Comparison of ENCODE assay signal across 8 cellular contexts in the genomic region with DNA sequence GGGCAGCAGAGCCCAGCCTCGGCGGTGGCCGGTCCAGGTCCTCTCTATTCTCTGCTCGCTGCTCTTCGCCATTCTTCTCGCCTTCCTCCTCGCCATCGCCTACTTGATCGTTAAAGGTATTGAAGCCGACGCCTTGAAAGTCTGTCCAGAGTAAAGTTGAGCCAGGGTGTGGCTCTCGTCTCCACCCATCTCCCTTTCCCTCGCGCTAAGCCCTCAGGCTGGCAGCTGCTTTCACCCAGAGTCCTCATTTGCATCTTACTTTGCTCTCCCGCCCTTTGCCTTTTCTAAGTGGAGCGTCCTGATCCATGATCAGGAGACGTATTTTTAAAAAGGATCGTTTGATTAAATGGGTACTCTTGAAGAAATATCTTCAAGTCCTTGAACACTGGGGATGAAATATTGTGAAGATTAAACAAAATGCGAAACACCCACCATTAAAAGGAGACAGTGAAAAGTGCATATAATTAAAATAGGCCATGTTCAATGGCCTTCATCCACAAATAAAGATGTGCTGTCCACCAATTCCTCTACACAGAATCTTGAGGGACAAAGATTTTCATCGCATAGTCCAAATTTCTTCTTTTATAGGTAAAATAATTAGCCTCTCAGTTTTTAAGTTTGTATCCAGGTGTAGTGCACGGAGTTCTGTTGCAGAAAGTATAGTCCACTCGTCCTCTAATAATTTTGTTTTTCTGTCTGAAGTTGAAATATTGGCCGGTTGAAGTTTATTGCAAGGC. TPM values are rescaled to one million over a fixed set of nuclear protein-coding genes. Genes with fewer than 3 reads are reported as not detected.
DNase-seq lines count a peak whose midpoint lies in the region; ATAC-seq and TF ChIP-seq lines count a peak whose summit lies in the region.

No MANE protein-coding gene starts in this region.

- CTCF ChIA-PET in OCI-LY7 (lab: Charles Lee; ENCODE audit: unreplicated experiment): no interaction called here
- CTCF ChIA-PET in mammary epithelial cell (lab: Charles Lee; ENCODE audit: low non-redundant PET): no interaction called here

- H4K20me1 ChIP-seq in GM23248 (ENCODE audit: insufficient read depth) (0 out of 2 replicates have a peak, but pooled peaks cover 3% of the 10 kb centered on the region), OCI-LY7 (ENCODE audit: insufficient read depth, low read length) (peaks cover 63% of the 10 kb centered on the region), mammary epithelial cell (ENCODE audit: insufficient read depth, low read length) (peaks cover 2% of the 10 kb centered on the region)

- dilution Hi-C loops in mammary epithelial cell (cut with HindIII; ENCODE audit: low sequenced_read_pairs): no loop called here

- DNase-seq in activated T-cell treated with anti-CD3 and anti-CD28 coated beads, Interleukin-2, amount 50 U/mL, for 24 hours: no peak
- DNase-seq in activated T-cell treated with anti-CD3 and anti-CD28 coated beads, Interleukin-2, amount 50 U/mL, for 1 hour: no peak
- DNase-seq in GM23248 (peak; percentile 64), OCI-LY7 (ENCODE audit: low spot score) (peak; percentile 81), mammary epithelial cell (peak; percentile 83), left colon (peak in 1 of 2 donors; percentile 85)

- H3K4me1 ChIP-seq in GM23248 (ENCODE audit: insufficient read depth) (peaks cover 22% of the 10 kb centered on the region), OCI-LY7 (ENCODE audit: insufficient read depth, low read length, poor library complexity, severe bottlenecking) (peaks cover 38% of the 10 kb centered on the region), mammary epithelial cell (ENCODE audit: insufficient read depth, low read length) (peaks cover 14% of the 10 kb centered on the region), thymus (ENCODE audit: control insufficient read depth, insufficient read depth, low read length) (peaks cover 17% of the 10 kb centered on the region)

- ATAC-seq in left colon: peak; percentile 65

- TSS peak; percentile 71 for BruUV-seq in OCI-LY7 (replicated peaks; lab: Mats Ljungman, UMichigan)
- TSS peak; percentile 79 for BruUV-seq in mammary epithelial cell (replicated peaks; lab: Mats Ljungman, UMichigan)

- H3F3A ChIP-seq in GM23248 (ENCODE audit: insufficient read depth): peaks cover 7% of the 10 kb centered on the region; the same call in 1 of the 2 replicates

- H3K79me2 ChIP-seq in GM23248 (ENCODE audit: insufficient read depth) (peaks cover 85% of the 10 kb centered on the region), OCI-LY7 (ENCODE audit: insufficient read depth, low read depth, low read length) (peaks cover 85% of the 10 kb centered on the region), mammary epithelial cell (ENCODE audit: insufficient read depth, low read length) (peaks cover 78% of the 10 kb centered on the region)

- no peaks in the 10 kb centered on the region for H3K27me3 ChIP-seq in GM23248 (replicated peaks; ENCODE audit: insufficient read depth)
- no peaks in the 10 kb centered on the region for H3K27me3 ChIP-seq in mammary epithelial cell (ENCODE audit: insufficient read depth, low read length)
- H3K27me3 ChIP-seq in thymus (ENCODE audit: control insufficient read depth, insufficient read depth): no peaks in the 10 kb centered on the region

- H3K36me3 ChIP-seq in GM23248 (ENCODE audit: low read depth): peaks cover 13% of the 10 kb centered on the region; the same call in 1 of the 2 replicates
- peaks cover 63% of the 10 kb centered on the region for H3K36me3 ChIP-seq in OCI-LY7 (ENCODE audit: insufficient read depth, low read length)
- H3K36me3 ChIP-seq in mammary epithelial cell (ENCODE audit: insufficient read depth, low read length): peaks cover 3% of the 10 kb centered on the region
- no peaks in the 10 kb centered on the region for H3K36me3 ChIP-seq in thymus (ENCODE audit: control insufficient read depth, insufficient read depth)

- no peaks in the 10 kb centered on the region for H3K9me3 ChIP-seq in GM23248 (ENCODE audit: low read depth)
- no peaks in the 10 kb centered on the region for H3K9me3 ChIP-seq in OCI-LY7 (ENCODE audit: low read length)
- no peaks in the 10 kb centered on the region for H3K9me3 ChIP-seq in mammary epithelial cell (replicated peaks; ENCODE audit: insufficient read depth, low read length)
- no peaks in the 10 kb centered on the region for H3K9me3 ChIP-seq in thymus (ENCODE audit: control insufficient read depth)

- H3K27ac Mint-ChIP-seq in activated T-cell treated with anti-CD3 and anti-CD28 coated beads, Interleukin-2, amount 50 U/mL, for 24 hours: peak overlapping the region; percentile 100
- peak overlapping the region; percentile 91 to 100 (median 99) for H3K27ac Mint-ChIP-seq in IgD-negative memory B cell

- peak overlapping the region; percentile 97 for H3K9ac ChIP-seq in GM23248
- H3K9ac ChIP-seq in mammary epithelial cell (ENCODE audit: insufficient read depth, low read length): peak overlapping the region; percentile 88

- H3K4me2 ChIP-seq in GM23248 (ENCODE audit: unreplicated experiment): peak overlapping the region; percentile 91
- peak overlapping the region; percentile 88 for H3K4me2 ChIP-seq in OCI-LY7 (ENCODE audit: low read length)
- peak overlapping the region; percentile 90 for H3K4me2 ChIP-seq in mammary epithelial cell (ENCODE audit: insufficient read depth, low read depth, low read length)

- H3K4me3 Mint-ChIP-seq in activated T-cell treated with anti-CD3 and anti-CD28 coated beads, Interleukin-2, amount 50 U/mL, for 24 hours: peak overlapping the region; percentile 97
- peak overlapping the region; percentile 98 to 100 (median 100) for H3K4me3 Mint-ChIP-seq in IgD-negative memory B cell

- peak overlapping the region; percentile 97 for H3K4me3 ChIP-seq in GM23248
- H3K4me3 ChIP-seq in OCI-LY7 (ENCODE audit: low read depth, low read length, poor library complexity, severe bottlenecking): peak overlapping the region; percentile 76
- H3K4me3 ChIP-seq in mammary epithelial cell (replicated peaks in 1 of 3; ENCODE audit: insufficient read depth in 1 of 3, low read depth in 2 of 3, low read length in 3 of 3): peak overlapping the region; percentile 89 to 97 (median 91)
- peak overlapping the region; percentile 98 for H3K4me3 ChIP-seq in thymus (ENCODE audit: low read length)

- H2AFZ ChIP-seq in GM23248: peak overlapping the region; percentile 92
- H2AFZ ChIP-seq in OCI-LY7 (ENCODE audit: low read length): peak overlapping the region; percentile 71; the same call in 1 of the 2 replicates
- H2AFZ ChIP-seq in mammary epithelial cell (ENCODE audit: low read depth, low read length): peak overlapping the region; percentile 97

- WGBS in GM23248 (ENCODE audit: low coverage in 1 of 2, low lambda C conversion rate in 2 of 2, missing lambda C conversion rate in 2 of 2), 2 experiments: 1 to 3% methylated on average over 22 to 23 of the region's 23 CpGs
- 1% methylated on average over 19 of the region's 23 CpGs for WGBS in mammary epithelial cell (ENCODE audit: low coverage, missing lambda C conversion rate)
- WGBS in thymus: 10% methylated on average over 23 of the region's 23 CpGs

- in situ Hi-C loops in GM23248 (cut with MboI): no loop called here
- in situ Hi-C loops in mammary epithelial cell (cut with MboI; ENCODE audit: low sequenced_read_pairs in 2 of 2): no loop called here

- TF ChIP-seq CTCF in OCI-LY7 (conservative IDR thresholded peaks at IDR 0.05; ENCODE audit: low read length) (no peak), mammary epithelial cell (conservative IDR thresholded peaks at IDR 0.05 in 1 of 2, IDR thresholded peaks at IDR 0.05 in 1 of 2; ENCODE audit: extremely low read depth in 1 of 2, insufficient read depth in 1 of 2, low read depth in 1 of 2, low read length in 2 of 2) (no peak)

- intact Hi-C loops in OCI-LY7 (cut with micrococcal nuclease; ENCODE audit: unreplicated experiment) (loop anchor here (5.0 kb wide), 1 partner anchor 892 kb away; a partner anchor contains a TSS), mammary epithelial cell (cut with micrococcal nuclease) (loop anchor here (10.0 kb wide), 1 partner anchor 294 kb away; no protein-coding TSS in a partner anchor), left colon (cut with DNase I, micrococcal nuclease) (no loop called here)

- H3K36me3 Mint-ChIP-seq in activated T-cell treated with anti-CD3 and anti-CD28 coated beads, Interleukin-2, amount 50 U/mL, for 24 hours (ENCODE audit: low read depth): peaks cover 82% of the 10 kb centered on the region
- peaks cover 3% of the 10 kb centered on the region for H3K36me3 Mint-ChIP-seq in IgD-negative memory B cell

- POLR2A ChIA-PET in OCI-LY7 (lab: Charles Lee): interaction anchor here (1.8 to 2.1 kb wide), 2 partner anchors 12 kb away, joined by 9 to 12 read pairs; no protein-coding TSS in a partner anchor

- H3K4me1 Mint-ChIP-seq in activated T-cell treated with anti-CD3 and anti-CD28 coated beads, Interleukin-2, amount 50 U/mL, for 24 hours (ENCODE audit: low read depth): peaks cover 54% of the 10 kb centered on the region
- peaks cover 46 to 51% (median 47%) of the 10 kb centered on the region in 3 donors for H3K4me1 Mint-ChIP-seq in IgD-negative memory B cell

- H3K27me3 Mint-ChIP-seq in activated T-cell treated with anti-CD3 and anti-CD28 coated beads, Interleukin-2, amount 50 U/mL, for 24 hours: no peaks in the 10 kb centered on the region
- H3K27me3 Mint-ChIP-seq in IgD-negative memory B cell: peaks cover 1% of the 10 kb centered on the region

- no peaks in the 10 kb centered on the region for H3K9me3 Mint-ChIP-seq in activated T-cell treated with anti-CD3 and anti-CD28 coated beads, Interleukin-2, amount 50 U/mL, for 24 hours
- H3K9me3 Mint-ChIP-seq in IgD-negative memory B cell: peaks cover 0 to 3% (median 0%) of the 10 kb centered on the region in 3 donors

- H3K27ac ChIP-seq in GM23248: peak overlapping the region; percentile 91
- peak overlapping the region; percentile 89 for H3K27ac ChIP-seq in OCI-LY7 (ENCODE audit: low read depth, low read length, poor library complexity, severe bottlenecking)
- H3K27ac ChIP-seq in mammary epithelial cell (ENCODE audit: insufficient read depth, low read depth, low read length): peak overlapping the region; percentile 91
- H3K27ac ChIP-seq in thymus (ENCODE audit: low read depth): peak overlapping the region; percentile 95

- H3K9me2 ChIP-seq in GM23248 (ENCODE audit: insufficient read depth) (no peaks in the 10 kb centered on the region), OCI-LY7 (ENCODE audit: insufficient read depth, low read length) (no peaks in the 10 kb centered on the region)

RNA-seq across cellular contexts. Expression of a gene that starts 0.7 kb away (rescaled TPM):
- 20.6 and 30.9 TPM in 2 replicates for total RNA-seq in GM23248 (2014; rRNA removed; shearing (Covaris generic))
- 30.2 and 33.6 TPM in 2 replicates for polyA plus RNA-seq in GM23248 (2016; fragmentation: Nextera tagmentation; extraction: Ambion mirVana)
- polyA plus RNA-seq in IgD-negative memory B cell: 24.4 TPM
- total RNA-seq in OCI-LY7 (2014; rRNA removed; shearing (Covaris generic)): 34.6 and 38.3 TPM in 2 replicates
- total RNA-seq in OCI-LY7 (2022): 58.3 and 61.8 TPM in 2 replicates
- 10 to 100 TPM; 20.3 to 24.3 TPM for total RNA-seq in mammary epithelial cell
- 25.4 TPM for polyA plus RNA-seq in mammary epithelial cell
- polyA minus RNA-seq in mammary epithelial cell: 86.7 TPM
- total RNA-seq in left colon: 10 to 100 TPM; 16.0 to 16.5 TPM
- polyA plus RNA-seq in thymus: 19.5 TPM

RNA-seq across cellular contexts. Expression of a gene that starts 1.8 kb away (rescaled TPM):
- total RNA-seq in GM23248 (2014; rRNA removed; shearing (Covaris generic)): 72.1 and 86.1 TPM in 2 replicates
- 110 and 112 TPM in 2 replicates for polyA plus RNA-seq in GM23248 (2016; fragmentation: Nextera tagmentation; extraction: Ambion mirVana)
- 114 TPM for polyA plus RNA-seq in IgD-negative memory B cell
- 156 and 198 TPM in 2 replicates for total RNA-seq in OCI-LY7 (2014; rRNA removed; shearing (Covaris generic))
- total RNA-seq in OCI-LY7 (2022): 175 and 177 TPM in 2 replicates
- 100 to 1,000 TPM; 126 to 133 TPM for total RNA-seq in mammary epithelial cell
- polyA plus RNA-seq in mammary epithelial cell: 78.8 TPM
- 91.4 TPM for polyA minus RNA-seq in mammary epithelial cell
- total RNA-seq in left colon: 10 to 100 TPM; 85.4 to 88.9 TPM
- 31.9 TPM for polyA plus RNA-seq in thymus

Comparison
In these comparisons a context has a peak if more than half of its experiments do, and no peak if none do; other contexts are left out.
1. DNase-seq: peak in GM23248 (single experiment), OCI-LY7 (single experiment) and mammary epithelial cell (single experiment); none in activated T-cell treated with anti-CD3 and anti-CD28 coated beads, Interleukin-2, amount 50 U/mL, for 24 hours (single experiment) and activated T-cell treated with anti-CD3 and anti-CD28 coated beads, Interleukin-2, amount 50 U/mL, for 1 hour (single experiment).
2. intact Hi-C loops: an anchor here in OCI-LY7 (5.0 kb wide) and mammary epithelial cell (10.0 kb wide); none called in left colon.
3. Peak in every context shown above with its lines, with median percentiles within 50 percentile points of each other: H2AFZ ChIP-seq, H3K27ac ChIP-seq, H3K4me2 ChIP-seq and H3K4me3 ChIP-seq.